21 cellular contexts compared by ENCODE assay signal in the genomic region with DNA sequence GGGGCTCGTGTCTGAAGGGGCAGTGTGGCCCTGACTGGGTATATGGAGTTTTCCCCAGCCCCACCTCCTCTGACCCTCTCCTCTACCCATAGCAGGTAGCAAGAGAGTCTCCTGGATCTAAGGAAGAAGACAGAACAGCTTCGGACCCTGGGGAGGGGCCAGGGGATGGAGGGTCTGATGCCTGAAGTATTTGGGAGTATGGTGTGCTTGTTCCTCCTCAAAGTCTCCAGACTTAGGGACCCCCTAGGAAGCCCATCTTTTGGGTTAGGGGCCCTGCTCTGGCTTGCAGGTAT. TPM values are rescaled to one million over a fixed set of nuclear protein-coding genes. Genes with fewer than 3 reads are reported as not detected.
DNase-seq lines count a peak whose midpoint lies in the region; ATAC-seq and TF ChIP-seq lines count a peak whose summit lies in the region.
"Had no signal": no experiment of that assay in that cellular context is flagged by ENCODE, and none has a peak within 500 bp of the region (broad histone marks: within the 10 kb centered on the region; RNA-seq: fewer than 3 reads in every experiment).

No MANE protein-coding gene starts in this region.

- H3K9me2 ChIP-seq in GM23248 (ENCODE audit: insufficient read depth), result no peaks in the 10 kb centered on the region

- H3K4me3 Mint-ChIP-seq in memory B cell (peak overlapping the region; percentile 25), natural killer cell (no peak overlapping the region), endothelial cell (ENCODE audit: unreplicated experiment) (no peak overlapping the region)
- H3K4me3 Mint-ChIP-seq: stimulated activated memory B cell treated with anti-CD40 and anti-IgM and Interleukin-4, amounts not matched to agents 10 μg/mL and 1 μg/mL and 100 μg/mL, for 72 hours had no signal

- H3K9me3 ChIP-seq in GM23248 (ENCODE audit: low read depth) (no peaks in the 10 kb centered on the region), smooth muscle cell (replicated peaks; ENCODE audit: low read depth) (no peaks in the 10 kb centered on the region)
- H3K9me3 ChIP-seq: esophagus squamous epithelium had no signal

- H3K27me3 Mint-ChIP-seq in memory B cell (peaks cover 46% of the 10 kb centered on the region), natural killer cell (ENCODE audit: low read depth in 2 of 2) (peaks cover 82 to 91% of the 10 kb centered on the region in 2 donors), endothelial cell (ENCODE audit: unreplicated experiment) (peaks cover 36% of the 10 kb centered on the region)

- no peaks in the 10 kb centered on the region for H3K36me3 ChIP-seq in GM23248 (ENCODE audit: low read depth)
- H3K36me3 ChIP-seq in smooth muscle cell (ENCODE audit: low read depth), result no peaks in the 10 kb centered on the region
- H3K36me3 ChIP-seq: BLaER1 treated with 17β-estradiol and CSF1 and Interleukin-3, amounts not matched to agents 10 nM and 100 nM; esophagus squamous epithelium had no signal

- H3K36me3 Mint-ChIP-seq in memory B cell (no peaks in the 10 kb centered on the region), natural killer cell (peaks cover 5% of the 10 kb centered on the region), endothelial cell (ENCODE audit: low read depth, unreplicated experiment) (no peaks in the 10 kb centered on the region)
- H3K36me3 Mint-ChIP-seq: stimulated activated memory B cell treated with anti-CD40 and anti-IgM and Interleukin-4, amounts not matched to agents 10 μg/mL and 1 μg/mL and 100 μg/mL, for 72 hours had no signal

- H3K4me1 ChIP-seq in GM23248 (ENCODE audit: insufficient read depth) (peaks cover 20% of the 10 kb centered on the region), smooth muscle cell (ENCODE audit: low read depth) (no peaks in the 10 kb centered on the region)

- H3K27ac Mint-ChIP-seq in memory B cell (no peak overlapping the region), natural killer cell (no peak overlapping the region), endothelial cell (ENCODE audit: unreplicated experiment) (no peak overlapping the region)
- H3K27ac Mint-ChIP-seq: stimulated activated memory B cell treated with anti-CD40 and anti-IgM and Interleukin-4, amounts not matched to agents 10 μg/mL and 1 μg/mL and 100 μg/mL, for 72 hours; T-helper 17 cell had no signal

- in situ Hi-C loops in GM23248 (cut with MboI), result no loop called here
- in situ Hi-C loops in astrocyte of the spinal cord (cut with HindIII; ENCODE audit: low sequenced_read_pairs), result loop anchor here (25.0 kb wide), 1 partner anchor 179 kb away; the partner anchor contains the start of gene SMUG1

- H3K79me2 ChIP-seq in GM23248 (ENCODE audit: insufficient read depth), result peaks cover 48% of the 10 kb centered on the region
- no peaks in the 10 kb centered on the region for H3K79me2 ChIP-seq in smooth muscle cell (ENCODE audit: low read depth)

- H2AFZ ChIP-seq in GM23248 (peak overlapping the region; percentile 20; the same call in 1 of the 2 replicates), smooth muscle cell (ENCODE audit: low read depth) (no peak overlapping the region)

- no peaks in the 10 kb centered on the region for H3K27me3 ChIP-seq in GM23248 (replicated peaks; ENCODE audit: insufficient read depth)
- H3K27me3 ChIP-seq in smooth muscle cell (ENCODE audit: low read depth), result peaks cover 98% of the 10 kb centered on the region

- H3K27ac ChIP-seq in GM23248, result peak overlapping the region; percentile 73; the same call in 1 of the 2 replicates
- H3K27ac ChIP-seq in smooth muscle cell (ENCODE audit: low read depth), result no peak overlapping the region
- H3K27ac ChIP-seq: BLaER1 treated with 17β-estradiol and CSF1 and Interleukin-3, amounts not matched to agents 10 nM and 100 nM; esophagus squamous epithelium had no signal

- ATAC-seq in memory B cell (ENCODE audit: low read depth) (no peak), natural killer cell (no peak)
- ATAC-seq: stimulated activated memory B cell treated with anti-CD40 and anti-IgM and Interleukin-4, amounts not matched to agents 10 μg/mL and 1 μg/mL and 100 μg/mL, for 72 hours; T-helper 17 cell had no signal

- 93 to 100% methylated on average over 2 of the region's 2 CpGs for WGBS in GM23248 (ENCODE audit: low coverage in 1 of 2, low lambda C conversion rate in 2 of 2, missing lambda C conversion rate in 2 of 2), 2 experiments
- WGBS in smooth muscle cell (ENCODE audit: low lambda C conversion rate), result 51% methylated on average over 2 of the region's 2 CpGs

- no peaks in the 10 kb centered on the region for H4K20me1 ChIP-seq in GM23248 (ENCODE audit: insufficient read depth)
- no peaks in the 10 kb centered on the region for H4K20me1 ChIP-seq in smooth muscle cell (ENCODE audit: low read depth)

- TF ChIP-seq CTCF in astrocyte of the spinal cord (IDR thresholded peaks at IDR 0.05; ENCODE audit: low read depth, low read length) (no peak), smooth muscle cell (IDR thresholded peaks at IDR 0.05; ENCODE audit: borderline replicate concordance, insufficient read depth, poor library complexity, severe bottlenecking) (no peak), natural killer cell (IDR thresholded peaks at IDR 0.05) (no peak), endothelial cell (IDR thresholded peaks at IDR 0.05; ENCODE audit: unreplicated experiment) (no peak)

- H3K9ac ChIP-seq in GM23248, result peak overlapping the region; percentile 84
- no peak overlapping the region for H3K9ac ChIP-seq in smooth muscle cell (ENCODE audit: low read depth)
- H3K9ac ChIP-seq: BLaER1 treated with 17β-estradiol and CSF1 and Interleukin-3, amounts not matched to agents 10 nM and 100 nM had no signal

- H3K4me1 Mint-ChIP-seq in memory B cell (peaks cover 17% of the 10 kb centered on the region), natural killer cell (peaks cover 18 to 30% of the 10 kb centered on the region in 2 donors), endothelial cell (ENCODE audit: unreplicated experiment) (peaks cover 20% of the 10 kb centered on the region)

- DNase-seq in GM23248, result no peak
- DNase-seq in astrocyte of the spinal cord (ENCODE audit: low read depth, low spot score), result no peak
- no peak for DNase-seq in memory B cell (ENCODE audit: low spot score in 2 of 2)
- DNase-seq in smooth muscle cell (lab: John Stamatoyannopoulos, UW; ENCODE audit: unreplicated experiment), result no peak
- no peak for DNase-seq in activated CD8-positive, alpha-beta memory T cell treated with anti-CD3 and anti-CD28 coated beads for 24 hours
- DNase-seq in natural killer cell, result no peak
- no peak for DNase-seq in retina
- no peak for DNase-seq in endothelial cell (ENCODE audit: low spot score)
- DNase-seq: activated gamma-delta T cell treated with Interleukin-2 at 50 U/mL for 16 hours; amygdala; central memory CD4-positive, alpha-beta T cell; DMS 273 treated with DMSO at 0.1 percent for 48 hours; esophagus squamous epithelium; GF-D8; SIG-M5; T-helper 17 cell had no signal

- H3K9me3 Mint-ChIP-seq in memory B cell, result no peaks in the 10 kb centered on the region
- no peaks in the 10 kb centered on the region for H3K9me3 Mint-ChIP-seq in natural killer cell
- H3K9me3 Mint-ChIP-seq in endothelial cell (ENCODE audit: unreplicated experiment), result no peaks in the 10 kb centered on the region
- H3K9me3 Mint-ChIP-seq: stimulated activated memory B cell treated with anti-CD40 and anti-IgM and Interleukin-4, amounts not matched to agents 10 μg/mL and 1 μg/mL and 100 μg/mL, for 72 hours had no signal

- H3K4me2 ChIP-seq in GM23248 (ENCODE audit: unreplicated experiment) (peak overlapping the region; percentile 72), smooth muscle cell (peak overlapping the region; percentile 22)
- H3K4me2 ChIP-seq: BLaER1 treated with 17β-estradiol and CSF1 and Interleukin-3, amounts not matched to agents 10 nM and 100 nM had no signal

- peak overlapping the region; percentile 91 for H3K4me3 ChIP-seq in GM23248
- peak overlapping the region; percentile 21 for H3K4me3 ChIP-seq in astrocyte of the spinal cord (ENCODE audit: low read depth, low read length)
- H3K4me3 ChIP-seq in smooth muscle cell, result no peak overlapping the region
- H3K4me3 ChIP-seq: BLaER1 treated with 17β-estradiol and CSF1 and Interleukin-3, amounts not matched to agents 10 nM and 100 nM; lung had no signal

- H3F3A ChIP-seq in GM23248 (ENCODE audit: insufficient read depth) (peaks cover 23% of the 10 kb centered on the region), smooth muscle cell (ENCODE audit: low read depth) (no peaks in the 10 kb centered on the region)

- intact Hi-C loops in natural killer cell (cut with micrococcal nuclease), result no loop called here

RNA-seq across cellular contexts. Expression of gene HOXC8, which starts 0.6 kb away (rescaled TPM):
- 3.8 and 11.3 TPM in 2 replicates for total RNA-seq in GM23248 (2014; rRNA removed; shearing (Covaris generic))
- polyA plus RNA-seq in GM23248 (2016; fragmentation: Nextera tagmentation; extraction: Ambion mirVana) (16.7 and 20.8 TPM in 2 replicates), smooth muscle cell (3.8 and 4.4 TPM in 2 replicates)
- total RNA-seq in smooth muscle cell (1.4 and 1.6 TPM in 2 replicates), natural killer cell (not detected), endothelial cell (ENCODE audit: unreplicated experiment) (not detected)
- total RNA-seq: lung, OCI-LY7, T-helper 17 cell had no signal

RNA-seq across cellular contexts. Expression of gene HOXC9, which starts 8.2 kb away (rescaled TPM):
- total RNA-seq in GM23248 (2014; rRNA removed; shearing (Covaris generic)), result 2.5 and 3.7 TPM in 2 replicates
- polyA plus RNA-seq in GM23248 (2016; fragmentation: Nextera tagmentation; extraction: Ambion mirVana), result 5.5 and 6.0 TPM in 2 replicates
- 0.54 and 1.2 TPM in 2 replicates for total RNA-seq in smooth muscle cell
- polyA plus RNA-seq in smooth muscle cell, result 2.5 and 2.7 TPM in 2 replicates
- total RNA-seq in natural killer cell, result not detected
- 0.28 TPM for total RNA-seq in endothelial cell (ENCODE audit: unreplicated experiment)
- total RNA-seq: lung, T-helper 17 cell had no signal

RNA-seq across cellular contexts. Expression of gene HOXC6, which starts 20.0 kb away (rescaled TPM):
- 3.6 and 4.9 TPM in 2 replicates for total RNA-seq in GM23248 (2014; rRNA removed; shearing (Covaris generic))
- 19.9 and 20.5 TPM in 2 replicates for polyA plus RNA-seq in GM23248 (2016; fragmentation: Nextera tagmentation; extraction: Ambion mirVana)
- total RNA-seq in smooth muscle cell, result 3.0 and 3.1 TPM in 2 replicates
- 8.3 and 12.3 TPM in 2 replicates for polyA plus RNA-seq in smooth muscle cell
- not detected for total RNA-seq in natural killer cell
- 0.21 TPM for total RNA-seq in endothelial cell (ENCODE audit: unreplicated experiment)
- total RNA-seq: T-helper 17 cell had no signal

RNA-seq across cellular contexts. Expression of gene HOXC10, which starts 23.3 kb away (rescaled TPM):
- not detected in 2 replicates for total RNA-seq in GM23248 (2014; rRNA removed; shearing (Covaris generic))
- polyA plus RNA-seq in GM23248 (2016; fragmentation: Nextera tagmentation; extraction: Ambion mirVana) (not detected in 2 replicates), smooth muscle cell (0.66 and 0.67 TPM in 2 replicates)
- total RNA-seq in smooth muscle cell (not detected in 2 replicates), natural killer cell (not detected), endothelial cell (ENCODE audit: unreplicated experiment) (1.9 TPM)
- total RNA-seq: T-helper 17 cell had no signal
- polyA plus RNA-seq: lung had no signal

RNA-seq across cellular contexts. Expression of gene HOXC5, which starts 24.6 kb away (rescaled TPM):
- 1.1 and 1.8 TPM in 2 replicates for total RNA-seq in GM23248 (2014; rRNA removed; shearing (Covaris generic))
- 0.65 and 1.3 TPM in 2 replicates for polyA plus RNA-seq in GM23248 (2016; fragmentation: Nextera tagmentation; extraction: Ambion mirVana)
- 1.3 TPM in 1 of 2 replicates, not detected in the other for total RNA-seq in smooth muscle cell
- 0.54 TPM in 1 of 2 replicates, not detected in the other for polyA plus RNA-seq in smooth muscle cell
- under 1 TPM in 1 of 3 donors, not detected in 2; 0.20 TPM for total RNA-seq in natural killer cell
- total RNA-seq in endothelial cell (ENCODE audit: unreplicated experiment), result not detected
- total RNA-seq: H4, OCI-LY7, T-helper 17 cell had no signal
